ENCODE assay signal across 15 cellular contexts in genomic region chr1:44616284-44616990, GRCh38. TPM values are rescaled to one million over a fixed set of nuclear protein-coding genes. Genes with fewer than 3 reads are reported as not detected.
A peak's percentile ranks its signal among the peaks of the same experiment; 100 is the strongest.
DNase-seq lines count a peak whose midpoint lies in the region; ATAC-seq and TF ChIP-seq lines count a peak whose summit lies in the region.
"Had no signal": no experiment of that assay in that cellular context is flagged by ENCODE, and none has a peak within 500 bp of the region (broad histone marks: within the 10 kb centered on the region; RNA-seq: fewer than 3 reads in every experiment).

No MANE protein-coding gene starts in this region.

- peaks cover 0 to 2% of the 10 kb centered on the region in 2 experiments; a peak in 2 of 4 replicates for H3K4me1 ChIP-seq in HCT116 (ENCODE audit: control insufficient read depth in 1 of 2, insufficient read depth in 2 of 2, low read length in 2 of 2)
- H3K4me1 ChIP-seq in mammary epithelial cell (ENCODE audit: insufficient read depth, low read length): peaks cover 12% of the 10 kb centered on the region
- H3K4me1 ChIP-seq in sigmoid colon: peaks cover 0 to 34% (median 18%) of the 10 kb centered on the region in 4 donors

- H3K36me3 Mint-ChIP-seq in activated T-cell treated with anti-CD3 and anti-CD28 coated beads, Interleukin-2, amount 50 U/mL, for 72 hours (ENCODE audit: insufficient read depth in 2 of 2): no peaks in the 10 kb centered on the region
- H3K36me3 Mint-ChIP-seq: activated naive CD8-positive, alpha-beta T cell treated with anti-CD3 and anti-CD28 coated beads for 36 hours; naive thymus-derived CD8-positive, alpha-beta T cell; stimulated activated effector memory CD8-positive, alpha-beta T cell treated with anti-CD3 and anti-CD28 coated beads, Interleukin-12 subunit alpha, Interleukin-12 subunit beta, amount 100 ng/mL, for 72 hours had no signal

- H3K36me3 ChIP-seq in HCT116 (ENCODE audit: control insufficient read depth in 1 of 2, insufficient read depth in 2 of 2, low read length in 2 of 2): no peaks in the 10 kb centered on the region
- H3K36me3 ChIP-seq in mammary epithelial cell (ENCODE audit: insufficient read depth, low read length): no peaks in the 10 kb centered on the region
- H3K36me3 ChIP-seq in sigmoid colon: no peaks in the 10 kb centered on the region

- H3K27me3 Mint-ChIP-seq in activated T-cell treated with anti-CD3 and anti-CD28 coated beads, Interleukin-2, amount 50 U/mL, for 72 hours (ENCODE audit: low read depth): no peaks in the 10 kb centered on the region
- H3K27me3 Mint-ChIP-seq: activated naive CD8-positive, alpha-beta T cell treated with anti-CD3 and anti-CD28 coated beads for 36 hours had no signal

- H3K4me1 Mint-ChIP-seq in activated T-cell treated with anti-CD3 and anti-CD28 coated beads, Interleukin-2, amount 50 U/mL, for 72 hours (ENCODE audit: low read depth): no peaks in the 10 kb centered on the region
- H3K4me1 Mint-ChIP-seq: activated naive CD8-positive, alpha-beta T cell treated with anti-CD3 and anti-CD28 coated beads for 36 hours; naive thymus-derived CD8-positive, alpha-beta T cell; stimulated activated effector memory CD8-positive, alpha-beta T cell treated with anti-CD3 and anti-CD28 coated beads, Interleukin-12 subunit alpha, Interleukin-12 subunit beta, amount 100 ng/mL, for 72 hours had no signal

- DNase-seq in HCT116 (ENCODE audit: low read depth, low spot score) (no peak), mammary epithelial cell (no peak), sigmoid colon (no peak), GOT3 (lab: John Stamatoyannopoulos, UW) (no peak)
- DNase-seq in activated T-cell treated with anti-CD3 and anti-CD28 coated beads, Interleukin-2, amount 50 U/mL, for 72 hours: no peak
- DNase-seq: activated naive CD8-positive, alpha-beta T cell treated with anti-CD3 and anti-CD28 coated beads for 36 hours; effector memory CD4-positive, alpha-beta T cell; naive thymus-derived CD8-positive, alpha-beta T cell; NCI-H2227 treated with DMSO at 0.1 percent for 48 hours; stimulated activated CD4-positive, alpha-beta T cell treated with anti-CD3 and anti-CD28 coated beads, Interleukin-1b, Interleukin-23, amount 100 ng/mL, for 48 hours had no signal

- RAD21 ChIA-PET in HCT116 (lab: Charles Lee; ENCODE audit: low non-redundant PET in 1 of 2, low total read pairs in 2 of 2, uncharacterized antibody in 2 of 2, unreplicated experiment in 2 of 2): no interaction called here

- dilution Hi-C loops in mammary epithelial cell (cut with HindIII; ENCODE audit: low sequenced_read_pairs): no loop called here

- H3K27me3 ChIP-seq in HCT116 (ENCODE audit: insufficient read depth, low read length) (no peaks in the 10 kb centered on the region), mammary epithelial cell (ENCODE audit: insufficient read depth, low read length) (no peaks in the 10 kb centered on the region), sigmoid colon (peaks cover 0 to 8% (median 0%) of the 10 kb centered on the region in 3 donors)

- TF ChIP-seq RAD21 in HCT116 (IDR thresholded peaks at IDR 0.05; ENCODE audit: low read depth): no peak

- intact Hi-C loops in HCT116 (cut with micrococcal nuclease) (no loop called here), mammary epithelial cell (cut with micrococcal nuclease) (no loop called here), sigmoid colon (cut with DNase I) (loop anchor here (2.0 kb wide), 1 partner anchor 30 kb away; no protein-coding TSS in a partner anchor)

- POLR2A ChIA-PET in HCT116 (lab: Charles Lee): no interaction called here

- H2AFZ ChIP-seq in HCT116 (ENCODE audit: low read depth, low read length, poor library complexity, severe bottlenecking) (no peak overlapping the region), mammary epithelial cell (ENCODE audit: low read depth, low read length) (peak overlapping the region; percentile 88)

- H4K20me1 ChIP-seq in HCT116 (ENCODE audit: insufficient read depth) (no peaks in the 10 kb centered on the region), mammary epithelial cell (ENCODE audit: insufficient read depth, low read length) (no peaks in the 10 kb centered on the region)

- H3K4me3 Mint-ChIP-seq in activated T-cell treated with anti-CD3 and anti-CD28 coated beads, Interleukin-2, amount 50 U/mL, for 72 hours: no peak overlapping the region
- H3K4me3 Mint-ChIP-seq: activated naive CD8-positive, alpha-beta T cell treated with anti-CD3 and anti-CD28 coated beads for 36 hours; naive thymus-derived CD8-positive, alpha-beta T cell; stimulated activated effector memory CD8-positive, alpha-beta T cell treated with anti-CD3 and anti-CD28 coated beads, Interleukin-12 subunit alpha, Interleukin-12 subunit beta, amount 100 ng/mL, for 72 hours had no signal

- H3K9me3 ChIP-seq in HCT116 (ENCODE audit: control insufficient read depth in 1 of 2, insufficient read depth in 1 of 2, low read depth in 1 of 2, low read length in 2 of 2) (no peaks in the 10 kb centered on the region), mammary epithelial cell (replicated peaks; ENCODE audit: insufficient read depth, low read length) (no peaks in the 10 kb centered on the region), iPS-18c (ENCODE audit: control insufficient read depth, insufficient read depth, low read length) (no peaks in the 10 kb centered on the region), sigmoid colon (no peaks in the 10 kb centered on the region)

- H3K79me2 ChIP-seq in HCT116 (ENCODE audit: insufficient read depth, low read length): no peaks in the 10 kb centered on the region
- H3K79me2 ChIP-seq in mammary epithelial cell (ENCODE audit: insufficient read depth, low read length): no peaks in the 10 kb centered on the region

- no peak for TF ChIP-seq CTCF in HCT116 (IDR thresholded peaks at IDR 0.05 in 2 of 3, conservative IDR thresholded peaks at IDR 0.05 in 1 of 3; ENCODE audit: borderline replicate concordance in 1 of 3, insufficient read depth in 1 of 3, low read depth in 2 of 3, low read length in 2 of 3)
- TF ChIP-seq CTCF in mammary epithelial cell (conservative IDR thresholded peaks at IDR 0.05 in 1 of 2, IDR thresholded peaks at IDR 0.05 in 1 of 2; ENCODE audit: extremely low read depth in 1 of 2, insufficient read depth in 1 of 2, low read depth in 1 of 2, low read length in 2 of 2): no peak
- TF ChIP-seq CTCF in sigmoid colon (IDR thresholded peaks at IDR 0.05): no peak

- no peak for TF ChIP-seq POLR2A in HCT116 (IDR thresholded peaks at IDR 0.05; ENCODE audit: borderline replicate concordance, extremely low read depth, insufficient read depth, insufficient read length)
- no peak for TF ChIP-seq POLR2A in sigmoid colon (IDR thresholded peaks at IDR 0.05)

- H3K4me2 ChIP-seq in HCT116 (ENCODE audit: low read length): no peak overlapping the region
- H3K4me2 ChIP-seq in mammary epithelial cell (ENCODE audit: insufficient read depth, low read depth, low read length): peak overlapping the region; percentile 92

- in situ Hi-C loops in mammary epithelial cell (cut with MboI; ENCODE audit: low sequenced_read_pairs in 2 of 2): no loop called here

- no peaks in the 10 kb centered on the region for H3K9me2 ChIP-seq in HCT116 (ENCODE audit: insufficient read depth)

- no peak overlapping the region for H3K27ac ChIP-seq in HCT116 (ENCODE audit: low read depth, low read length)
- no peak overlapping the region for H3K27ac ChIP-seq in mammary epithelial cell (ENCODE audit: insufficient read depth, low read depth, low read length)
- H3K27ac ChIP-seq in sigmoid colon: no peak overlapping the region

- no TSS peak for BruUV-seq in HCT116 (replicated peaks; lab: Mats Ljungman, UMichigan)
- BruUV-seq in mammary epithelial cell (replicated peaks; lab: Mats Ljungman, UMichigan): no TSS peak

- no peak for TF ChIP-seq EP300 in sigmoid colon (IDR thresholded peaks at IDR 0.05)

- H3K9me3 Mint-ChIP-seq in activated T-cell treated with anti-CD3 and anti-CD28 coated beads, Interleukin-2, amount 50 U/mL, for 72 hours: no peaks in the 10 kb centered on the region
- H3K9me3 Mint-ChIP-seq: activated naive CD8-positive, alpha-beta T cell treated with anti-CD3 and anti-CD28 coated beads for 36 hours; naive thymus-derived CD8-positive, alpha-beta T cell; stimulated activated effector memory CD8-positive, alpha-beta T cell treated with anti-CD3 and anti-CD28 coated beads, Interleukin-12 subunit alpha, Interleukin-12 subunit beta, amount 100 ng/mL, for 72 hours had no signal

- ATAC-seq in HCT116 (0 out of 2 replicates have a peak, but pooled peaks have one; percentile 9), HG03139 (IDR thresholded peaks at IDR 0.05; ENCODE audit: unreplicated experiment) (no peak), HG02840 (IDR thresholded peaks at IDR 0.05; ENCODE audit: low FRiP score, unreplicated experiment) (no peak)
- no peak for ATAC-seq in activated T-cell treated with anti-CD3 and anti-CD28 coated beads, Interleukin-2, amount 50 U/mL, for 72 hours (replicated peaks in 1 of 2)
- ATAC-seq: naive thymus-derived CD8-positive, alpha-beta T cell; stimulated activated effector memory CD8-positive, alpha-beta T cell treated with anti-CD3 and anti-CD28 coated beads, Interleukin-12 subunit alpha, Interleukin-12 subunit beta, amount 100 ng/mL, for 72 hours had no signal

- CTCF ChIA-PET in HCT116 (lab: Charles Lee): no interaction called here
- CTCF ChIA-PET in mammary epithelial cell (lab: Charles Lee; ENCODE audit: low non-redundant PET): no interaction called here

- H3K4me3 ChIP-seq in HCT116 (replicated peaks in 1 of 2; ENCODE audit: low read depth in 1 of 2, low read length in 2 of 2) (no peak overlapping the region), mammary epithelial cell (replicated peaks in 1 of 3; ENCODE audit: insufficient read depth in 1 of 3, low read depth in 2 of 3, low read length in 3 of 3) (peak overlapping the region in 1 of 3 experiments; percentile 37), iPS-18c (ENCODE audit: insufficient read depth, low read depth, low read length) (peak overlapping the region; percentile 58), sigmoid colon (peak overlapping the region in 3 of 4 donors; percentile 39 to 53 (median 53))

- H3K9ac ChIP-seq in HCT116 (ENCODE audit: low read length) (no peak overlapping the region), mammary epithelial cell (ENCODE audit: insufficient read depth, low read length) (no peak overlapping the region)

- no peak overlapping the region for H3K27ac Mint-ChIP-seq in activated T-cell treated with anti-CD3 and anti-CD28 coated beads, Interleukin-2, amount 50 U/mL, for 72 hours
- H3K27ac Mint-ChIP-seq: activated naive CD8-positive, alpha-beta T cell treated with anti-CD3 and anti-CD28 coated beads for 36 hours; stimulated activated effector memory CD8-positive, alpha-beta T cell treated with anti-CD3 and anti-CD28 coated beads, Interleukin-12 subunit alpha, Interleukin-12 subunit beta, amount 100 ng/mL, for 72 hours had no signal

- WGBS in mammary epithelial cell (ENCODE audit: low coverage, missing lambda C conversion rate): 100% methylated on average over 2 of the region's 4 CpGs
- 61 to 80% methylated on average over 4 of the region's 4 CpGs for WGBS in sigmoid colon, 2 donors

RNA-seq across cellular contexts. Expression of gene TMEM53, which starts 57.8 kb away (rescaled TPM):
- total RNA-seq in HCT116 (2021; ENCODE audit: unreplicated experiment) (10.8 TPM), mammary epithelial cell (1 to 10 TPM; 9.3 to 9.7 TPM), sigmoid colon (1 to 10 TPM; 1.7 to 5.6 (median 4.5) TPM)
- 18.3 and 24.8 TPM in 2 replicates for polyA plus RNA-seq in HCT116 (2012)
- polyA plus RNA-seq in mammary epithelial cell (13.0 TPM), sigmoid colon (10 to 100 TPM; 17.1 to 29.7 (median 19.8) TPM)
- 2.2 TPM for polyA minus RNA-seq in mammary epithelial cell
- total RNA-seq in activated T-cell treated with anti-CD3 and anti-CD28 coated beads, Interleukin-2, amount 50 U/mL, for 72 hours: 1 to 10 TPM; 3.8 to 4.5 TPM

RNA-seq across cellular contexts. Expression of gene ARMH1, which starts 58.1 kb away (rescaled TPM):
- total RNA-seq in HCT116 (2021; ENCODE audit: unreplicated experiment) (3.2 TPM), mammary epithelial cell (1 to 10 TPM in 1 of 2 donors, not detected in 1; 1.5 TPM), sigmoid colon (1 to 10 TPM in 2 of 4 donors, under 1 TPM in 1, not detected in 1; 0.33 to 1.5 (median 1.1) TPM)
- polyA plus RNA-seq in HCT116 (2012): 1.6 and 4.2 TPM in 2 replicates
- polyA plus RNA-seq in mammary epithelial cell (0.51 TPM), sigmoid colon (10 to 100 TPM in 1 of 3 donors, not detected in 2; 23.0 TPM)
- not detected for polyA minus RNA-seq in mammary epithelial cell
- total RNA-seq in activated T-cell treated with anti-CD3 and anti-CD28 coated beads, Interleukin-2, amount 50 U/mL, for 72 hours: 100 to 1,000 TPM; 108 to 123 TPM
- total RNA-seq: RPMI7951 had no signal

Comparison
In these comparisons a context has a peak if more than half of its experiments do, and no peak if none do; other contexts are left out.
1. H3K4me3 ChIP-seq: peak in iPS-18c (single experiment) and sigmoid colon (3 of 4); none in HCT116 (0 of 2).
2. RNA of gene ARMH1, which starts 58.1 kb away (total RNA-seq): 108 to 123 TPM in activated T-cell treated with anti-CD3 and anti-CD28 coated beads, Interleukin-2, amount 50 U/mL, for 72 hours; 3.2 TPM in HCT116 (single experiment), 1.5 TPM in mammary epithelial cell and 0.33 to 1.5 TPM in sigmoid colon; every median in the first group is over 10 times any median in the second.